In the genomic region with DNA sequence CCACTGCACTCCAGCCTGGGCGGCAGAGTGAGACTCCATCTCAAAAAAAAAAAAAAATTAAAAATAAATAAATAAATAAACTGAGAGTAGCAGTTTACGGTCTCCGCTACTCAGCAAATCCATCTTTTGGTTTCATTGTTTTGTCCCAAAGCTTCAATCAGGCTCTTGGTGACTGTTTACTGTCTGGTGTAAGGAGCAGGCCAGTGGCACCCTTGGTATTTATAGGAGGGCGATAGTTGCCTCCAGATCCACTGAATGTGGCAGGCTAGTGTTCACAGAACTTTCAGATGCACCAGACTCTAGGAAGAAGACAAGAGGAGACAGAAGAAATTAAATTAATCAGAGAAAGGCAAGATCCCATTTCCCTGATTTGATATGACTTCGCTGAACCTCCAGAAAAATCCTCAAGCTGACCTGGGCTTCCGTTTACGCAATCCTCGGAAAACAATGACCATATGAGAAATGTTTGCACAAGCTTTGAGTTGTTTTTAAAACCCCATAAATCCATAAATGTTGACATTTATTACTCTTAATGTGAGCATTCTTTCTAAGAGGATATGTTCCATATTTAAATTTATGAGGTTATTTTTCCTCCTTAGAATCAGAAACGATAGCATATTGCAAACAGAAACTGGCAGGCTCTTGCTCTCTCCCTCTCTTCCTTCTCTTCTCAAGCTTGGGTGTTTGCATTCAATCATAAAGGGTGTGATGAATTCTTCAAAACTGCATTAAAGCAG, we compare ENCODE assay signal across 1 cellular context.
A peak's percentile ranks its signal among the peaks of the same experiment; 100 is the strongest.
TF ChIP-seq lines count a peak whose summit lies in the region.

No MANE protein-coding gene starts in this region.

TF ChIP-seq in HepG2, 621 proteins besides CTCF, POLR2A, EP300 and RAD21 (continues in another document):
- TF ChIP-seq RFX3 (CRISPR knock-in tag; IDR thresholded peaks at IDR 0.05) (no peak), ZNF605 (CRISPR knock-in tag; IDR thresholded peaks at IDR 0.05) (no peak), ZNF850 (CRISPR knock-in tag; conservative IDR thresholded peaks at IDR 0.05) (no peak), ZNF629 (CRISPR knock-in tag; conservative IDR thresholded peaks at IDR 0.05) (peak; percentile 31), ZZZ3 (CRISPR knock-in tag; IDR thresholded peaks at IDR 0.05; ENCODE audit: borderline replicate concordance) (no peak), ZSCAN29 (CRISPR knock-in tag; conservative IDR thresholded peaks at IDR 0.05) (no peak), ZNF790 (CRISPR knock-in tag; IDR thresholded peaks at IDR 0.05; ENCODE audit: borderline replicate concordance) (no peak), CEBPB (IDR thresholded peaks at IDR 0.05; ENCODE audit: borderline replicate concordance, low read depth, low read length) (peak; percentile 81), ZNF225 (CRISPR knock-in tag; IDR thresholded peaks at IDR 0.05) (no peak), BCL6 (CRISPR knock-in tag; IDR thresholded peaks at IDR 0.05) (peak; percentile 29; the same call in 1 of the 2 replicates), ZFP37 (CRISPR knock-in tag; IDR thresholded peaks at IDR 0.05; ENCODE audit: borderline replicate concordance) (no peak), GABPB1 (CRISPR knock-in tag; IDR thresholded peaks at IDR 0.05) (peak; percentile 20; the same call in 1 of the 2 replicates), FOXP1 (IDR thresholded peaks at IDR 0.05) (no peak), FOXP1 (CRISPR knock-in tag; IDR thresholded peaks at IDR 0.05) (0 out of 2 replicates have a peak, but pooled peaks have one; percentile 19), SOX5 (CRISPR knock-in tag; IDR thresholded peaks at IDR 0.05; ENCODE audit: borderline replicate concordance) (peak; percentile 67; the same call in 1 of the 2 replicates), RARA (CRISPR knock-in tag; IDR thresholded peaks at IDR 0.05) (peak; percentile 12; the same call in 1 of the 2 replicates), ZSCAN22 (CRISPR knock-in tag; IDR thresholded peaks at IDR 0.05) (no peak), SNAI1 (CRISPR knock-in tag; IDR thresholded peaks at IDR 0.05; ENCODE audit: borderline replicate concordance) (no peak), SALL1 (CRISPR knock-in tag; IDR thresholded peaks at IDR 0.05) (peak; percentile 54; the same call in 1 of the 2 replicates), ZNF136 (CRISPR knock-in tag; IDR thresholded peaks at IDR 0.05; ENCODE audit: low read depth) (no peak), ZNF75D (CRISPR knock-in tag; IDR thresholded peaks at IDR 0.05; ENCODE audit: borderline replicate concordance) (no peak), RXRA (CRISPR knock-in tag; IDR thresholded peaks at IDR 0.05) (no peak), ZNF17 (CRISPR knock-in tag; IDR thresholded peaks at IDR 0.05) (no peak), ZNF563 (CRISPR knock-in tag; IDR thresholded peaks at IDR 0.05) (no peak), SOX13 (IDR thresholded peaks at IDR 0.05) (no peak), SOX13 (CRISPR knock-in tag; conservative IDR thresholded peaks at IDR 0.05 in 1 of 2, IDR thresholded peaks at IDR 0.05 in 1 of 2) (peak in 1 of 2 experiments; percentile 76; a peak in 2 of 4 replicates), ZSCAN9 (CRISPR knock-in tag; IDR thresholded peaks at IDR 0.05; ENCODE audit: borderline replicate concordance) (no peak), ETV5 (CRISPR knock-in tag; IDR thresholded peaks at IDR 0.05; ENCODE audit: borderline replicate concordance) (peak; percentile 70; the same call in 1 of the 2 replicates), RBM22 (optimal IDR thresholded peaks at IDR 0.05; ENCODE audit: low read length) (no peak), ZBTB8A (CRISPR knock-in tag; IDR thresholded peaks at IDR 0.05; ENCODE audit: borderline replicate concordance, low read depth) (no peak), ZNF781 (CRISPR knock-in tag; IDR thresholded peaks at IDR 0.05; ENCODE audit: borderline replicate concordance, not compliant biosample characterization) (no peak), EHMT2 (IDR thresholded peaks at IDR 0.05; ENCODE audit: borderline replicate concordance, low read depth, low read length) (no peak), CEBPG (CRISPR knock-in tag; IDR thresholded peaks at IDR 0.05) (peak; percentile 86), ZFP41 (CRISPR knock-in tag; IDR thresholded peaks at IDR 0.05; ENCODE audit: borderline replicate concordance) (no peak), RFX1 (IDR thresholded peaks at IDR 0.05) (no peak), SMC3 (IDR thresholded peaks at IDR 0.05; ENCODE audit: low read length) (no peak), PRMT3 (CRISPR knock-in tag; IDR thresholded peaks at IDR 0.05; ENCODE audit: borderline replicate concordance, low read depth) (no peak), ZNF138 (CRISPR knock-in tag; IDR thresholded peaks at IDR 0.05; ENCODE audit: low read depth) (no peak)
- TF ChIP-seq, protein P1, sequence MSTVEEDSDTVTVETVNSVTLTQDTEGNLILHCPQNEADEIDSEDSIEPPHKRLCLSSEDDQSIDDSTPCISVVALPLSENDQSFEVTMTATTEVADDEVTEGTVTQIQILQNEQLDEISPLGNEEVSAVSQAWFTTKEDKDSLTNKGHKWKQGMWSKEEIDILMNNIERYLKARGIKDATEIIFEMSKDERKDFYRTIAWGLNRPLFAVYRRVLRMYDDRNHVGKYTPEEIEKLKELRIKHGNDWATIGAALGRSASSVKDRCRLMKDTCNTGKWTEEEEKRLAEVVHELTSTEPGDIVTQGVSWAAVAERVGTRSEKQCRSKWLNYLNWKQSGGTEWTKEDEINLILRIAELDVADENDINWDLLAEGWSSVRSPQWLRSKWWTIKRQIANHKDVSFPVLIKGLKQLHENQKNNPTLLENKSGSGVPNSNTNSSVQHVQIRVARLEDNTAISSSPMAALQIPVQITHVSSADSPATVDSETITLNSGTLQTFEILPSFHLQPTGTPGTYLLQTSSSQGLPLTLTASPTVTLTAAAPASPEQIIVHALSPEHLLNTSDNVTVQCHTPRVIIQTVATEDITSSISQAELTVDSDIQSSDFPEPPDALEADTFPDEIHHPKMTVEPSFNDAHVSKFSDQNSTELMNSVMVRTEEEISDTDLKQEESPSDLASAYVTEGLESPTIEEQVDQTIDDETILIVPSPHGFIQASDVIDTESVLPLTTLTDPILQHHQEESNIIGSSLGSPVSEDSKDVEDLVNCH (CRISPR knock-in tag; IDR thresholded peaks at IDR 0.05), result no peak
- TF ChIP-seq, protein P2, sequence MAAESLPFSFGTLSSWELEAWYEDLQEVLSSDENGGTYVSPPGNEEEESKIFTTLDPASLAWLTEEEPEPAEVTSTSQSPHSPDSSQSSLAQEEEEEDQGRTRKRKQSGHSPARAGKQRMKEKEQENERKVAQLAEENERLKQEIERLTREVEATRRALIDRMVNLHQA (CRISPR knock-in tag; IDR thresholded peaks at IDR 0.05), result no peak
- TF ChIP-seq, protein P3, sequence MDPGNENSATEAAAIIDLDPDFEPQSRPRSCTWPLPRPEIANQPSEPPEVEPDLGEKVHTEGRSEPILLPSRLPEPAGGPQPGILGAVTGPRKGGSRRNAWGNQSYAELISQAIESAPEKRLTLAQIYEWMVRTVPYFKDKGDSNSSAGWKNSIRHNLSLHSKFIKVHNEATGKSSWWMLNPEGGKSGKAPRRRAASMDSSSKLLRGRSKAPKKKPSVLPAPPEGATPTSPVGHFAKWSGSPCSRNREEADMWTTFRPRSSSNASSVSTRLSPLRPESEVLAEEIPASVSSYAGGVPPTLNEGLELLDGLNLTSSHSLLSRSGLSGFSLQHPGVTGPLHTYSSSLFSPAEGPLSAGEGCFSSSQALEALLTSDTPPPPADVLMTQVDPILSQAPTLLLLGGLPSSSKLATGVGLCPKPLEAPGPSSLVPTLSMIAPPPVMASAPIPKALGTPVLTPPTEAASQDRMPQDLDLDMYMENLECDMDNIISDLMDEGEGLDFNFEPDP (CRISPR knock-in tag; conservative IDR thresholded peaks at IDR 0.05), result no peak
- TF ChIP-seq, protein P4, sequence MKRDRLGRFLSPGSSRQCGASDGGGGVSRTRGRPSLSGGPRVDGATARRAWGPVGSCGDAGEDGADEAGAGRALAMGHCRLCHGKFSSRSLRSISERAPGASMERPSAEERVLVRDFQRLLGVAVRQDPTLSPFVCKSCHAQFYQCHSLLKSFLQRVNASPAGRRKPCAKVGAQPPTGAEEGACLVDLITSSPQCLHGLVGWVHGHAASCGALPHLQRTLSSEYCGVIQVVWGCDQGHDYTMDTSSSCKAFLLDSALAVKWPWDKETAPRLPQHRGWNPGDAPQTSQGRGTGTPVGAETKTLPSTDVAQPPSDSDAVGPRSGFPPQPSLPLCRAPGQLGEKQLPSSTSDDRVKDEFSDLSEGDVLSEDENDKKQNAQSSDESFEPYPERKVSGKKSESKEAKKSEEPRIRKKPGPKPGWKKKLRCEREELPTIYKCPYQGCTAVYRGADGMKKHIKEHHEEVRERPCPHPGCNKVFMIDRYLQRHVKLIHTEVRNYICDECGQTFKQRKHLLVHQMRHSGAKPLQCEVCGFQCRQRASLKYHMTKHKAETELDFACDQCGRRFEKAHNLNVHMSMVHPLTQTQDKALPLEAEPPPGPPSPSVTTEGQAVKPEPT (CRISPR knock-in tag; IDR thresholded peaks at IDR 0.05; ENCODE audit: low read depth), result no peak
- TF ChIP-seq, protein P5, sequence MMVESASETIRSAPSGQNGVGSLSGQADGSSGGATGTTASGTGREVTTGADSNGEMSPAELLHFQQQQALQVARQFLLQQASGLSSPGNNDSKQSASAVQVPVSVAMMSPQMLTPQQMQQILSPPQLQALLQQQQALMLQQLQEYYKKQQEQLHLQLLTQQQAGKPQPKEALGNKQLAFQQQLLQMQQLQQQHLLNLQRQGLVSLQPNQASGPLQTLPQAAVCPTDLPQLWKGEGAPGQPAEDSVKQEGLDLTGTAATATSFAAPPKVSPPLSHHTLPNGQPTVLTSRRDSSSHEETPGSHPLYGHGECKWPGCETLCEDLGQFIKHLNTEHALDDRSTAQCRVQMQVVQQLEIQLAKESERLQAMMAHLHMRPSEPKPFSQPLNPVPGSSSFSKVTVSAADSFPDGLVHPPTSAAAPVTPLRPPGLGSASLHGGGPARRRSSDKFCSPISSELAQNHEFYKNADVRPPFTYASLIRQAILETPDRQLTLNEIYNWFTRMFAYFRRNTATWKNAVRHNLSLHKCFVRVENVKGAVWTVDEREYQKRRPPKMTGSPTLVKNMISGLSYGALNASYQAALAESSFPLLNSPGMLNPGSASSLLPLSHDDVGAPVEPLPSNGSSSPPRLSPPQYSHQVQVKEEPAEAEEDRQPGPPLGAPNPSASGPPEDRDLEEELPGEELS (CRISPR knock-in tag; IDR thresholded peaks at IDR 0.05), result 0 out of 2 replicates have a peak, but pooled peaks have one; percentile 11
- TF ChIP-seq, protein P6, sequence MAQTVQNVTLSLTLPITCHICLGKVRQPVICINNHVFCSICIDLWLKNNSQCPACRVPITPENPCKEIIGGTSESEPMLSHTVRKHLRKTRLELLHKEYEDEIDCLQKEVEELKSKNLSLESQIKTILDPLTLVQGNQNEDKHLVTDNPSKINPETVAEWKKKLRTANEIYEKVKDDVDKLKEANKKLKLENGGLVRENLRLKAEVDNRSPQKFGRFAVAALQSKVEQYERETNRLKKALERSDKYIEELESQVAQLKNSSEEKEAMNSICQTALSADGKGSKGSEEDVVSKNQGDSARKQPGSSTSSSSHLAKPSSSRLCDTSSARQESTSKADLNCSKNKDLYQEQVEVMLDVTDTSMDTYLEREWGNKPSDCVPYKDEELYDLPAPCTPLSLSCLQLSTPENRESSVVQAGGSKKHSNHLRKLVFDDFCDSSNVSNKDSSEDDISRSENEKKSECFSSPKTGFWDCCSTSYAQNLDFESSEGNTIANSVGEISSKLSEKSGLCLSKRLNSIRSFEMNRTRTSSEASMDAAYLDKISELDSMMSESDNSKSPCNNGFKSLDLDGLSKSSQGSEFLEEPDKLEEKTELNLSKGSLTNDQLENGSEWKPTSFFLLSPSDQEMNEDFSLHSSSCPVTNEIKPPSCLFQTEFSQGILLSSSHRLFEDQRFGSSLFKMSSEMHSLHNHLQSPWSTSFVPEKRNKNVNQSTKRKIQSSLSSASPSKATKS (CRISPR knock-in tag; IDR thresholded peaks at IDR 0.05), result no peak
- TF ChIP-seq, protein P7, sequence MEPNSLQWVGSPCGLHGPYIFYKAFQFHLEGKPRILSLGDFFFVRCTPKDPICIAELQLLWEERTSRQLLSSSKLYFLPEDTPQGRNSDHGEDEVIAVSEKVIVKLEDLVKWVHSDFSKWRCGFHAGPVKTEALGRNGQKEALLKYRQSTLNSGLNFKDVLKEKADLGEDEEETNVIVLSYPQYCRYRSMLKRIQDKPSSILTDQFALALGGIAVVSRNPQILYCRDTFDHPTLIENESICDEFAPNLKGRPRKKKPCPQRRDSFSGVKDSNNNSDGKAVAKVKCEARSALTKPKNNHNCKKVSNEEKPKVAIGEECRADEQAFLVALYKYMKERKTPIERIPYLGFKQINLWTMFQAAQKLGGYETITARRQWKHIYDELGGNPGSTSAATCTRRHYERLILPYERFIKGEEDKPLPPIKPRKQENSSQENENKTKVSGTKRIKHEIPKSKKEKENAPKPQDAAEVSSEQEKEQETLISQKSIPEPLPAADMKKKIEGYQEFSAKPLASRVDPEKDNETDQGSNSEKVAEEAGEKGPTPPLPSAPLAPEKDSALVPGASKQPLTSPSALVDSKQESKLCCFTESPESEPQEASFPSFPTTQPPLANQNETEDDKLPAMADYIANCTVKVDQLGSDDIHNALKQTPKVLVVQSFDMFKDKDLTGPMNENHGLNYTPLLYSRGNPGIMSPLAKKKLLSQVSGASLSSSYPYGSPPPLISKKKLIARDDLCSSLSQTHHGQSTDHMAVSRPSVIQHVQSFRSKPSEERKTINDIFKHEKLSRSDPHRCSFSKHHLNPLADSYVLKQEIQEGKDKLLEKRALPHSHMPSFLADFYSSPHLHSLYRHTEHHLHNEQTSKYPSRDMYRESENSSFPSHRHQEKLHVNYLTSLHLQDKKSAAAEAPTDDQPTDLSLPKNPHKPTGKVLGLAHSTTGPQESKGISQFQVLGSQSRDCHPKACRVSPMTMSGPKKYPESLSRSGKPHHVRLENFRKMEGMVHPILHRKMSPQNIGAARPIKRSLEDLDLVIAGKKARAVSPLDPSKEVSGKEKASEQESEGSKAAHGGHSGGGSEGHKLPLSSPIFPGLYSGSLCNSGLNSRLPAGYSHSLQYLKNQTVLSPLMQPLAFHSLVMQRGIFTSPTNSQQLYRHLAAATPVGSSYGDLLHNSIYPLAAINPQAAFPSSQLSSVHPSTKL (CRISPR knock-in tag; IDR thresholded peaks at IDR 0.05), result peak; percentile 62; the same call in 1 of the 2 replicates
- TF ChIP-seq, protein P8, sequence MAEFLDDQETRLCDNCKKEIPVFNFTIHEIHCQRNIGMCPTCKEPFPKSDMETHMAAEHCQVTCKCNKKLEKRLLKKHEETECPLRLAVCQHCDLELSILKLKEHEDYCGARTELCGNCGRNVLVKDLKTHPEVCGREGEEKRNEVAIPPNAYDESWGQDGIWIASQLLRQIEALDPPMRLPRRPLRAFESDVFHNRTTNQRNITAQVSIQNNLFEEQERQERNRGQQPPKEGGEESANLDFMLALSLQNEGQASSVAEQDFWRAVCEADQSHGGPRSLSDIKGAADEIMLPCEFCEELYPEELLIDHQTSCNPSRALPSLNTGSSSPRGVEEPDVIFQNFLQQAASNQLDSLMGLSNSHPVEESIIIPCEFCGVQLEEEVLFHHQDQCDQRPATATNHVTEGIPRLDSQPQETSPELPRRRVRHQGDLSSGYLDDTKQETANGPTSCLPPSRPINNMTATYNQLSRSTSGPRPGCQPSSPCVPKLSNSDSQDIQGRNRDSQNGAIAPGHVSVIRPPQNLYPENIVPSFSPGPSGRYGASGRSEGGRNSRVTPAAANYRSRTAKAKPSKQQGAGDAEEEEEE (CRISPR knock-in tag; IDR thresholded peaks at IDR 0.05; ENCODE audit: borderline replicate concordance), result no peak
- TF ChIP-seq, protein P9, sequence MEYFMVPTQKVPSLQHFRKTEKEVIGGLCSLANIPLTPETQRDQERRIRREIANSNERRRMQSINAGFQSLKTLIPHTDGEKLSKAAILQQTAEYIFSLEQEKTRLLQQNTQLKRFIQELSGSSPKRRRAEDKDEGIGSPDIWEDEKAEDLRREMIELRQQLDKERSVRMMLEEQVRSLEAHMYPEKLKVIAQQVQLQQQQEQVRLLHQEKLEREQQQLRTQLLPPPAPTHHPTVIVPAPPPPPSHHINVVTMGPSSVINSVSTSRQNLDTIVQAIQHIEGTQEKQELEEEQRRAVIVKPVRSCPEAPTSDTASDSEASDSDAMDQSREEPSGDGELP (IDR thresholded peaks at IDR 0.05; ENCODE audit: borderline replicate concordance, low read depth), result peak; percentile 14; the same call in 1 of the 2 replicates
